26 cellular contexts compared by ENCODE assay signal in genomic region chr1:101131239-101131924, GRCh38.
A peak's percentile ranks its signal among the peaks of the same experiment; 100 is the strongest.
DNase-seq lines count a peak whose midpoint lies in the region; ATAC-seq and TF ChIP-seq lines count a peak whose summit lies in the region.
"Had no signal": no experiment of that assay in that cellular context is flagged by ENCODE, and none has a peak within 500 bp of the region (broad histone marks: within the 10 kb centered on the region; RNA-seq: fewer than 3 reads in every experiment).

No MANE protein-coding gene starts in this region.

- no peak for ATAC-seq in CD4-positive, CD25-positive, alpha-beta regulatory T cell (ENCODE audit: low read depth in 2 of 2)
- ATAC-seq in SK-N-SH treated with all-trans-retinoic acid at 6 μM for 48 hours = peak; percentile 36; the same call in 2 of the 3 replicates
- no peak for ATAC-seq in naive B cell (ENCODE audit: low read depth in 2 of 2)
- no peak for ATAC-seq in GM21717 (IDR thresholded peaks at IDR 0.05; ENCODE audit: unreplicated experiment)
- no peak for ATAC-seq in HG03039 (IDR thresholded peaks at IDR 0.05; ENCODE audit: unreplicated experiment)
- no peak for ATAC-seq in foreskin keratinocyte
- no peak for ATAC-seq in GM19035 (IDR thresholded peaks at IDR 0.05; ENCODE audit: unreplicated experiment)
- ATAC-seq: GM12878, right cardiac atrium had no signal

- H3K4me1 ChIP-seq in CD4-positive, CD25-positive, alpha-beta regulatory T cell (ENCODE audit: control insufficient read depth, insufficient read depth, low read length, poor library complexity, severe bottlenecking) = peaks cover 39% of the 10 kb centered on the region
- peaks cover 10% of the 10 kb centered on the region for H3K4me1 ChIP-seq in foreskin keratinocyte
- H3K4me1 ChIP-seq: suprapubic skin, uterus had no signal

- H3K27me3 ChIP-seq in CD4-positive, CD25-positive, alpha-beta regulatory T cell (ENCODE audit: control insufficient read depth, insufficient read depth, low read length) = no peaks in the 10 kb centered on the region
- H3K27me3 ChIP-seq in foreskin keratinocyte = no peaks in the 10 kb centered on the region
- H3K27me3 ChIP-seq: SJCRH30, suprapubic skin, uterus had no signal

- H3K27ac Mint-ChIP-seq in CD4-positive, CD25-positive, alpha-beta regulatory T cell = peak overlapping the region; percentile 10 to 94 (median 52)
- peak overlapping the region in 5 of 6 donors; percentile 23 to 52 (median 39) for H3K27ac Mint-ChIP-seq in naive B cell
- H3K27ac Mint-ChIP-seq: CD14-positive monocyte had no signal

- no peaks in the 10 kb centered on the region for H3K9me3 ChIP-seq in CD4-positive, CD25-positive, alpha-beta regulatory T cell (ENCODE audit: control insufficient read depth in 2 of 2, low read length in 2 of 2)
- H3K9me3 ChIP-seq: SJCRH30, suprapubic skin, uterus had no signal

- no peak overlapping the region for H3K27ac ChIP-seq in CD4-positive, CD25-positive, alpha-beta regulatory T cell (ENCODE audit: insufficient read depth, low read length, poor library complexity, severe bottlenecking)
- H3K27ac ChIP-seq in foreskin keratinocyte = no peak overlapping the region
- H3K27ac ChIP-seq: KMS-11, SJCRH30, suprapubic skin, uterus had no signal

- H3K4me3 Mint-ChIP-seq in CD4-positive, CD25-positive, alpha-beta regulatory T cell = no peak overlapping the region
- no peak overlapping the region for H3K4me3 Mint-ChIP-seq in naive B cell
- H3K4me3 Mint-ChIP-seq: CD14-positive monocyte had no signal

- peaks cover 34 to 71% (median 53%) of the 10 kb centered on the region in 4 donors for H3K4me1 Mint-ChIP-seq in CD4-positive, CD25-positive, alpha-beta regulatory T cell
- H3K4me1 Mint-ChIP-seq in naive B cell = peaks cover 51 to 78% (median 63%) of the 10 kb centered on the region in 3 donors

- no peaks in the 10 kb centered on the region for H3K36me3 Mint-ChIP-seq in CD4-positive, CD25-positive, alpha-beta regulatory T cell
- no peaks in the 10 kb centered on the region for H3K36me3 Mint-ChIP-seq in naive B cell
- H3K36me3 Mint-ChIP-seq: CD14-positive monocyte had no signal

- no peak for DNase-seq in CD4-positive, CD25-positive, alpha-beta regulatory T cell
- DNase-seq in ELR (ENCODE audit: low read depth) (peak; percentile 41), naive B cell (no peak), foreskin keratinocyte (no peak)
- DNase-seq: activated CD8-positive, alpha-beta memory T cell treated with anti-CD3 and anti-CD28 coated beads, Interleukin-2, amount 50 U/mL, for 48 hours; activated gamma-delta T cell; aorta; caudate nucleus; dermis blood vessel endothelial cell; DMS53; glutamatergic neuron; MV-4-11; NCI-H1694 treated with DMSO at 0.1 percent for 48 hours; NCI-H774; right cardiac atrium; stimulated activated CD8-positive, alpha-beta memory T cell treated with anti-CD3 and anti-CD28 coated beads, Interleukin-4, amount 100 ng/mL, for 48 hours; uterus had no signal

- no peaks in the 10 kb centered on the region for H3K27me3 Mint-ChIP-seq in CD4-positive, CD25-positive, alpha-beta regulatory T cell
- no peaks in the 10 kb centered on the region for H3K27me3 Mint-ChIP-seq in naive B cell

- H3K36me3 ChIP-seq in CD4-positive, CD25-positive, alpha-beta regulatory T cell (ENCODE audit: control insufficient read depth, insufficient read depth, low read length) = no peaks in the 10 kb centered on the region
- H3K36me3 ChIP-seq: SJCRH30, suprapubic skin, uterus had no signal

- TF ChIP-seq CTCF in foreskin keratinocyte (conservative IDR thresholded peaks at IDR 0.05) = no peak

- no peaks in the 10 kb centered on the region for H3K9me3 Mint-ChIP-seq in CD4-positive, CD25-positive, alpha-beta regulatory T cell
- H3K9me3 Mint-ChIP-seq in naive B cell = no peaks in the 10 kb centered on the region
- H3K9me3 Mint-ChIP-seq: CD14-positive monocyte had no signal

- H3K4me3 ChIP-seq in CD4-positive, CD25-positive, alpha-beta regulatory T cell (ENCODE audit: low read depth, low read length) = no peak overlapping the region
- H3K4me3 ChIP-seq: GM12878, SJCRH30, suprapubic skin, uterus had no signal

TF ChIP-seq in SK-N-SH treated with all-trans-retinoic acid at 6 μM for 48 hours, 23 proteins besides CTCF, POLR2A, EP300 and RAD21:
- TF ChIP-seq CSRNP3 (CRISPR knock-in tag; IDR thresholded peaks at IDR 0.05) (no peak), ZNF70 (CRISPR knock-in tag; IDR thresholded peaks at IDR 0.05) (no peak), TOX (CRISPR knock-in tag; IDR thresholded peaks at IDR 0.05; ENCODE audit: borderline replicate concordance) (no peak), ZFP30 (CRISPR knock-in tag; IDR thresholded peaks at IDR 0.05) (no peak), PPARA (CRISPR knock-in tag; IDR thresholded peaks at IDR 0.05; ENCODE audit: borderline replicate concordance) (no peak), ISL1 (CRISPR knock-in tag; IDR thresholded peaks at IDR 0.05) (no peak), OSR1 (CRISPR knock-in tag; IDR thresholded peaks at IDR 0.05) (no peak), CREB5 (CRISPR knock-in tag; IDR thresholded peaks at IDR 0.05; ENCODE audit: low read depth) (no peak), TCF4 (CRISPR knock-in tag; IDR thresholded peaks at IDR 0.05; ENCODE audit: borderline replicate concordance) (no peak), TSHZ2 (CRISPR knock-in tag; IDR thresholded peaks at IDR 0.05) (no peak)
- TF ChIP-seq, protein P1, sequence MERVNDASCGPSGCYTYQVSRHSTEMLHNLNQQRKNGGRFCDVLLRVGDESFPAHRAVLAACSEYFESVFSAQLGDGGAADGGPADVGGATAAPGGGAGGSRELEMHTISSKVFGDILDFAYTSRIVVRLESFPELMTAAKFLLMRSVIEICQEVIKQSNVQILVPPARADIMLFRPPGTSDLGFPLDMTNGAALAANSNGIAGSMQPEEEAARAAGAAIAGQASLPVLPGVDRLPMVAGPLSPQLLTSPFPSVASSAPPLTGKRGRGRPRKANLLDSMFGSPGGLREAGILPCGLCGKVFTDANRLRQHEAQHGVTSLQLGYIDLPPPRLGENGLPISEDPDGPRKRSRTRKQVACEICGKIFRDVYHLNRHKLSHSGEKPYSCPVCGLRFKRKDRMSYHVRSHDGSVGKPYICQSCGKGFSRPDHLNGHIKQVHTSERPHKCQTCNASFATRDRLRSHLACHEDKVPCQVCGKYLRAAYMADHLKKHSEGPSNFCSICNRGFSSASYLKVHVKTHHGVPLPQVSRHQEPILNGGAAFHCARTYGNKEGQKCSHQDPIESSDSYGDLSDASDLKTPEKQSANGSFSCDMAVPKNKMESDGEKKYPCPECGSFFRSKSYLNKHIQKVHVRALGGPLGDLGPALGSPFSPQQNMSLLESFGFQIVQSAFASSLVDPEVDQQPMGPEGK (CRISPR knock-in tag; IDR thresholded peaks at IDR 0.05; ENCODE audit: borderline replicate concordance) = no peak
